24 cellular contexts compared by ENCODE assay signal in genomic region chr2:13018490-13018889, GRCh38.
"Had no signal": no experiment of that assay in that cellular context is flagged by ENCODE, and none has a peak within 500 bp of the region (broad histone marks: within the 10 kb centered on the region; RNA-seq: fewer than 3 reads in every experiment).

No MANE protein-coding gene starts in this region.

- DNase-seq: activated B cell treated with CpG ODN at 0.5 μM for 24 hours; activated CD4-positive, alpha-beta T cell treated with anti-CD3 and anti-CD28 coated beads for 48 hours; activated CD4-positive, alpha-beta T cell treated with anti-CD3 and anti-CD28 coated beads, Interleukin-2, amount 50 U/mL, for 1 hour; activated CD4-positive, alpha-beta T cell treated with anti-CD3 and anti-CD28 coated beads, Interleukin-2, amount 50 U/mL, for 48 hours; activated CD8-positive, alpha-beta memory T cell treated with anti-CD3 and anti-CD28 coated beads for 24 hours; activated CD8-positive, alpha-beta T cell treated with anti-CD3 and anti-CD28 coated beads for 36 hours; activated effector memory CD4-positive, alpha-beta T cell treated with Interleukin-2 at 50 U/mL for 16 hours; activated gamma-delta T cell treated with Interleukin-2 at 50 U/mL for 16 hours; activated naive CD4-positive, alpha-beta T cell treated with anti-CD3 and anti-CD28 coated beads, Interleukin-2, amount 50 U/mL, for 16 hours; activated naive CD4-positive, alpha-beta T cell treated with Interleukin-2 at 50 U/mL for 16 hours; activated T-cell treated with anti-CD3 and anti-CD28 coated beads, Interleukin-2, amount 50 U/mL, for 4 hours; amygdala; aorta; body of pancreas; caudate nucleus; cortex of kidney; dermis blood vessel endothelial cell; effector CD4-positive, alpha-beta T cell; effector memory CD8-positive, alpha-beta T cell; foreskin melanocyte; heart right ventricle; T-helper 2 cell; WERI-Rb-1 had no signal

- FAIRE-seq: colon had no signal
